In the genomic region with DNA sequence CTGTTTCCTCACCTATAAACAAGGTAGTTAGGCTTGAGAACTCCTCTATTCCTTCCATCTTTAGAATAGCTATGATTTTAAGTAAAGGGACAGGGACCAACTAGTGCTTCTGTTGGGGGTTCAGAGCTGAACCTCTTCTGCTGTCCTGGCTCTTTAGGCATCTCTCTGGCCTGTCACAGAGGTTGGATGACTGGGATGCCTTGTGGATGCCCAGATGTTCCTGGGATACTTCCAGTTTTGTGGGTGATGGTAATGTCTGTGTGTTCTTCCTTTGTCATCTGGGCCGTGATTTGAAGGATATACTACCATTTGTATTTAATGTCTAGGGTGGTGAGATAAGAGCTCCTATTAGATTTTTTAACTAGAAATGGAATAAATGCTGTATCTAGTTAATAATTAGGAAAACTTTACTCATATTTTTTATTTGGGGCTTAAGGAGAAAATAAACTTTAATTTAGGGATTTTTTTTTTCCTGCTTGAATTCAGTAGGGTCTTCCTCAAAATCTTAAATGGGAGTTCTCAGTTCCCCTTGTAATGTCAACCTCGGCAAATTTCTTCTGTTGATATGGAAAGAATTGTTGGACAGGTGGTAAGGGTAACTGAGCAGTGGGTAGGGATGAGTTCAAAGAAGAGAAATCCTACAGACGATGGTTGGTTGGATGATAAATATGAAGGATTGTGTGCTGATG, we compare ENCODE assay signal across 15 cellular contexts. TPM values are rescaled to one million over a fixed set of nuclear protein-coding genes. Genes with fewer than 3 reads are reported as not detected.
DNase-seq lines count a peak whose midpoint lies in the region; ATAC-seq and TF ChIP-seq lines count a peak whose summit lies in the region.
"Had no signal": no experiment of that assay in that cellular context is flagged by ENCODE, and none has a peak within 500 bp of the region (broad histone marks: within the 10 kb centered on the region; RNA-seq: fewer than 3 reads in every experiment).

No MANE protein-coding gene starts in this region.

- peak overlapping the region; percentile 49; the same call in 1 of the 2 replicates for H3K4me2 ChIP-seq in SK-N-SH
- peak overlapping the region; percentile 67 for H3K4me2 ChIP-seq in PC-3 (ENCODE audit: low read length)

- H4K20me1 ChIP-seq in SK-N-SH (ENCODE audit: insufficient read depth) (peaks cover 90% of the 10 kb centered on the region), PC-3 (ENCODE audit: low read length) (no peaks in the 10 kb centered on the region)

- H3F3A ChIP-seq in SK-N-SH (replicated peaks; ENCODE audit: insufficient read depth) (peaks cover 1% of the 10 kb centered on the region), PC-3 (ENCODE audit: low read length, unreplicated experiment) (peaks cover 6% of the 10 kb centered on the region)

- peaks cover 5 to 17% of the 10 kb centered on the region in 2 donors for H3K27me3 Mint-ChIP-seq in natural killer cell treated with Interleukin-12 subunit alpha and Interleukin-12 subunit beta and Interleukin-15 and Interleukin-18, amount 100 ng/mL, for 72 hours

- no peaks in the 10 kb centered on the region for H3K9me3 Mint-ChIP-seq in natural killer cell treated with Interleukin-12 subunit alpha and Interleukin-12 subunit beta and Interleukin-15 and Interleukin-18, amount 100 ng/mL, for 72 hours
- H3K9me3 Mint-ChIP-seq: activated naive CD4-positive, alpha-beta T cell treated with anti-CD3 and anti-CD28 coated beads, Interleukin-2, amount 50 U/mL, for 72 hours had no signal

- H3K27me3 ChIP-seq in SK-N-SH (ENCODE audit: insufficient read depth): no peaks in the 10 kb centered on the region
- no peaks in the 10 kb centered on the region for H3K27me3 ChIP-seq in PC-3 (ENCODE audit: low read length)
- no peaks in the 10 kb centered on the region for H3K27me3 ChIP-seq in transverse colon

- no peak overlapping the region for H3K4me3 ChIP-seq in SK-N-SH (ENCODE audit: low read depth in 2 of 2, low read length in 1 of 2)
- H3K4me3 ChIP-seq in PC-3 (ENCODE audit: low read length): no peak overlapping the region
- no peak overlapping the region for H3K4me3 ChIP-seq in transverse colon
- H3K4me3 ChIP-seq: thoracic aorta had no signal

- peaks cover 2 to 45% of the 10 kb centered on the region in 2 experiments for H3K4me1 ChIP-seq in SK-N-SH (ENCODE audit: control insufficient read depth in 1 of 2, insufficient read depth in 2 of 2, low read depth in 1 of 2, low read length in 1 of 2)
- H3K4me1 ChIP-seq in PC-3 (ENCODE audit: insufficient read depth, low read length): peaks cover 46% of the 10 kb centered on the region
- peaks cover 4 to 58% (median 20%) of the 10 kb centered on the region in 4 donors for H3K4me1 ChIP-seq in transverse colon

- H3K4me3 Mint-ChIP-seq in natural killer cell treated with Interleukin-12 subunit alpha and Interleukin-12 subunit beta and Interleukin-15 and Interleukin-18, amount 100 ng/mL, for 72 hours: no peak overlapping the region
- H3K4me3 Mint-ChIP-seq: activated CD4-positive, alpha-beta T cell treated with anti-CD3 and anti-CD28 coated beads for 36 hours; naive thymus-derived CD8-positive, alpha-beta T cell had no signal

- in situ Hi-C loops in transverse colon (cut with MboI; ENCODE audit: low pct_ligation_motif_present in 1 of 4, low pct_unique_long_range_greater_than_20kb in 1 of 4, low sequenced_read_pairs in 3 of 4): no loop called here

- H3K9me3 ChIP-seq in SK-N-SH (no peaks in the 10 kb centered on the region), PC-3 (ENCODE audit: low read length) (no peaks in the 10 kb centered on the region), transverse colon (no peaks in the 10 kb centered on the region)
- H3K9me3 ChIP-seq: thoracic aorta had no signal

- H3K9me2 ChIP-seq in SK-N-SH: no peaks in the 10 kb centered on the region
- H3K9me2 ChIP-seq in PC-3 (replicated peaks; ENCODE audit: low read length): no peaks in the 10 kb centered on the region

- no peaks in the 10 kb centered on the region for H3K36me3 Mint-ChIP-seq in natural killer cell treated with Interleukin-12 subunit alpha and Interleukin-12 subunit beta and Interleukin-15 and Interleukin-18, amount 100 ng/mL, for 72 hours
- H3K36me3 Mint-ChIP-seq: activated naive CD4-positive, alpha-beta T cell treated with anti-CD3 and anti-CD28 coated beads, Interleukin-2, amount 50 U/mL, for 72 hours; naive thymus-derived CD8-positive, alpha-beta T cell had no signal

- ATAC-seq in SK-N-SH treated with all-trans-retinoic acid at 6 μM for 48 hours: no peak
- no peak for ATAC-seq in PC-3
- ATAC-seq in natural killer cell treated with Interleukin-12 subunit alpha and Interleukin-12 subunit beta and Interleukin-15 and Interleukin-18, amount 100 ng/mL, for 72 hours: no peak
- ATAC-seq: activated CD4-positive, alpha-beta T cell treated with anti-CD3 and anti-CD28 coated beads for 36 hours; activated naive CD4-positive, alpha-beta T cell treated with anti-CD3 and anti-CD28 coated beads, Interleukin-2, amount 50 U/mL, for 72 hours; naive thymus-derived CD8-positive, alpha-beta T cell had no signal

- no peak overlapping the region for H2AFZ ChIP-seq in SK-N-SH (ENCODE audit: low read depth)
- no peak overlapping the region for H2AFZ ChIP-seq in PC-3 (ENCODE audit: low read length)

- H3K27ac Mint-ChIP-seq in natural killer cell treated with Interleukin-12 subunit alpha and Interleukin-12 subunit beta and Interleukin-15 and Interleukin-18, amount 100 ng/mL, for 72 hours: no peak overlapping the region
- H3K27ac Mint-ChIP-seq: activated CD4-positive, alpha-beta T cell treated with anti-CD3 and anti-CD28 coated beads for 36 hours; activated naive CD4-positive, alpha-beta T cell treated with anti-CD3 and anti-CD28 coated beads, Interleukin-2, amount 50 U/mL, for 72 hours had no signal

- 73% methylated on average over 3 of the region's 3 CpGs for WGBS in SK-N-SH (ENCODE audit: low lambda C conversion rate)
- WGBS in transverse colon (ENCODE audit: low coverage in 1 of 2), 2 donors: 64 to 96% methylated on average over 2 to 3 of the region's 3 CpGs

- intact Hi-C loops in PC-3 (cut with micrococcal nuclease) (loop anchor here (2.0 to 10.0 kb wide), 4 partner anchors 48 to 164 kb away; partner anchors contain the start of genes LAMC1 and LAMC2), transverse colon (cut with DNase I; ENCODE audit: low total_unique reads) (no loop called here)

- TF ChIP-seq POLR2A in transverse colon (IDR thresholded peaks at IDR 0.05): no peak
- TF ChIP-seq POLR2A in erythroblast (IDR thresholded peaks at IDR 0.05; ENCODE audit: low read length): no peak

- H3K9ac ChIP-seq in SK-N-SH (no peak overlapping the region), PC-3 (ENCODE audit: low read length) (peak overlapping the region; percentile 65)

- H3K36me3 ChIP-seq in SK-N-SH (replicated peaks in 1 of 2; ENCODE audit: control insufficient read depth in 1 of 2, insufficient read depth in 2 of 2, low read length in 1 of 2) (no peaks in the 10 kb centered on the region), PC-3 (ENCODE audit: low read depth, low read length) (no peaks in the 10 kb centered on the region), transverse colon (no peaks in the 10 kb centered on the region)
- H3K36me3 ChIP-seq: thoracic aorta had no signal

- H3K4me1 Mint-ChIP-seq in natural killer cell treated with Interleukin-12 subunit alpha and Interleukin-12 subunit beta and Interleukin-15 and Interleukin-18, amount 100 ng/mL, for 72 hours (ENCODE audit: low read depth in 2 of 2): peaks cover 5 to 11% of the 10 kb centered on the region in 2 donors

- TSS peak; percentile 21 for BruUV-seq in PC-3 (replicated peaks; lab: Mats Ljungman, UMichigan)

- DNase-seq in SK-N-SH: no peak
- DNase-seq in PC-3: no peak
- peak; percentile 42 for DNase-seq in glomerular visceral epithelial cell (ENCODE audit: extremely low spot score)
- no peak for DNase-seq in transverse colon
- DNase-seq in natural killer cell treated with Interleukin-12 subunit alpha and Interleukin-12 subunit beta and Interleukin-15 and Interleukin-18, amount 100 ng/mL, for 72 hours (ENCODE audit: low spot score): no peak
- no peak for DNase-seq in erythroblast (lab: John Stamatoyannopoulos, UW)
- no peak for DNase-seq in activated naive CD4-positive, alpha-beta T cell (lab: John Stamatoyannopoulos, UW)
- DNase-seq: 8988T; activated CD4-positive, alpha-beta T cell treated with anti-CD3 and anti-CD28 coated beads for 36 hours; naive thymus-derived CD8-positive, alpha-beta T cell; NCI-H82; stimulated activated CD4-positive, alpha-beta T cell treated with anti-CD3 and anti-CD28 coated beads, Interleukin-2, amount 100 ng/mL, for 24 hours had no signal

- H3K27ac ChIP-seq in SK-N-SH (ENCODE audit: low read depth in 2 of 2, low read length in 1 of 2): peak overlapping the region in 1 of 2 experiments; percentile 60; a peak in 2 of 4 replicates
- H3K27ac ChIP-seq in PC-3 (ENCODE audit: low read length): peak overlapping the region; percentile 96
- H3K27ac ChIP-seq in transverse colon: peak overlapping the region; percentile 6 to 28 (median 14)
- H3K27ac ChIP-seq: thoracic aorta had no signal

- CTCF ChIA-PET in SK-N-SH (lab: Yijun Ruan, JAX): interaction anchor here (0.6 to 2.0 kb wide), 3 partner anchors 11 to 248 kb away, joined by 3 to 5 read pairs (median 4); no protein-coding TSS in a partner anchor
- CTCF ChIA-PET in PC-3 (lab: Charles Lee): no interaction called here

- TF ChIP-seq CTCF in SK-N-SH (IDR thresholded peaks at IDR 0.05) (no peak), PC-3 (conservative IDR thresholded peaks at IDR 0.05; ENCODE audit: low read depth, low read length) (no peak), transverse colon (IDR thresholded peaks at IDR 0.05) (no peak)

- H3K79me2 ChIP-seq in SK-N-SH (ENCODE audit: insufficient read depth) (peaks cover 98% of the 10 kb centered on the region), PC-3 (ENCODE audit: low read length) (peaks cover 84% of the 10 kb centered on the region)

- TF ChIP-seq EP300 in SK-N-SH (IDR thresholded peaks at IDR 0.05; ENCODE audit: borderline replicate concordance in 1 of 2, low read depth in 1 of 2, low read length in 1 of 2) (no peak), transverse colon (IDR thresholded peaks at IDR 0.05; ENCODE audit: low read depth) (no peak)

- no peak for TF ChIP-seq RAD21 in SK-N-SH (IDR thresholded peaks at IDR 0.05; ENCODE audit: low read length)

- POLR2A ChIA-PET in SK-N-SH (lab: Yijun Ruan, JAX) (no interaction called here), PC-3 (lab: Charles Lee; ENCODE audit: unreplicated experiment) (no interaction called here)

TF ChIP-seq in SK-N-SH, 30 proteins besides CTCF, POLR2A, EP300 and RAD21 (continues in another document):
- TF ChIP-seq MEF2A (IDR thresholded peaks at IDR 0.05; ENCODE audit: borderline replicate concordance, low read depth): no peak
- no peak for TF ChIP-seq ELF1 (IDR thresholded peaks at IDR 0.05)

TF ChIP-seq in SK-N-SH treated with all-trans-retinoic acid at 6 μM for 48 hours, 23 proteins besides CTCF, POLR2A, EP300 and RAD21 (continues in another document):
- no peak for TF ChIP-seq RARB (CRISPR knock-in tag; IDR thresholded peaks at IDR 0.05)
- no peak for TF ChIP-seq OSR1 (CRISPR knock-in tag; IDR thresholded peaks at IDR 0.05)

RNA-seq across cellular contexts. Expression of gene LAMC1, which starts 47.2 kb away (rescaled TPM):
- 90.4 and 101 TPM in 2 replicates for polyA plus RNA-seq in SK-N-SH (2012; rRNA removed)
- polyA plus RNA-seq in SK-N-SH (2012; cell fraction: cytosol; rRNA removed): 123 and 125 TPM in 2 replicates
- polyA plus RNA-seq in SK-N-SH (2012; cell fraction: nucleus; rRNA removed): 56.1 and 106 TPM in 2 replicates
- total RNA-seq in PC-3 (2014; rRNA removed) (71.5 TPM in 2 replicates), transverse colon (100 to 1,000 TPM in 3 of 4 donors, 10 to 100 TPM in 1; 77.7 to 633 (median 138) TPM)
- under 1 TPM; 0.64 to 0.84 TPM for total RNA-seq in natural killer cell treated with Interleukin-12 subunit alpha and Interleukin-12 subunit beta and Interleukin-15 and Interleukin-18, amount 100 ng/mL, for 72 hours
- total RNA-seq: activated naive CD4-positive, alpha-beta T cell treated with anti-CD3 and anti-CD28 coated beads, Interleukin-2, amount 50 U/mL, for 72 hours had no signal
- polyA plus RNA-seq: naive thymus-derived CD8-positive, alpha-beta T cell had no signal

Comparison
In these comparisons a context has a peak if more than half of its experiments do, and no peak if none do; other contexts are left out.
1. RNA of gene LAMC1, which starts 47.2 kb away (total RNA-seq): 77.7 to 633 TPM in transverse colon and 71.5 TPM in PC-3; 0.64 to 0.84 TPM in natural killer cell treated with Interleukin-12 subunit alpha and Interleukin-12 subunit beta and Interleukin-15 and Interleukin-18, amount 100 ng/mL, for 72 hours; every median in the first group is over 10 times any median in the second.